ENCODE assay signal across 8 cellular contexts in genomic region chr2:127355407-127356008, GRCh38. TPM values are rescaled to one million over a fixed set of nuclear protein-coding genes. Genes with fewer than 3 reads are reported as not detected.
DNase-seq lines count a peak whose midpoint lies in the region; ATAC-seq and TF ChIP-seq lines count a peak whose summit lies in the region.

No MANE protein-coding gene starts in this region.

- peaks cover 0 to 3% (median 0%) of the 10 kb centered on the region in 7 donors for H3K9me3 Mint-ChIP-seq in naive B cell

- H3K27me3 Mint-ChIP-seq in naive B cell = no peaks in the 10 kb centered on the region

- DNase-seq in NCI-H146 (lab: John Stamatoyannopoulos, UW) = peak; percentile 4
- no peak for DNase-seq in NCI-H146 treated with DMSO at 0.1 percent for 48 hours (lab: John Stamatoyannopoulos, UW; ENCODE audit: unreplicated experiment)
- peak in 1 of 4 donors; percentile 16 for DNase-seq in body of pancreas
- peak; percentile 33 for DNase-seq in naive B cell
- no peak for DNase-seq in NOMO-1 (lab: John Stamatoyannopoulos, UW; ENCODE audit: unreplicated experiment in 2 of 2)

- intact Hi-C loops in body of pancreas (cut with DNase I) = no loop called here

- H3K9me3 ChIP-seq in body of pancreas = peaks cover 0 to 4% (median 0%) of the 10 kb centered on the region in 3 donors

- no peak for TF ChIP-seq POLR2A in body of pancreas (IDR thresholded peaks at IDR 0.05)

- peaks cover 12% of the 10 kb centered on the region for H3K4me1 ChIP-seq in body of pancreas

- no peak overlapping the region for H3K4me3 ChIP-seq in body of pancreas

- no peak overlapping the region for H3K4me3 Mint-ChIP-seq in naive B cell

- no peaks in the 10 kb centered on the region for H3K36me3 ChIP-seq in body of pancreas (replicated peaks in 1 of 2; ENCODE audit: insufficient read depth in 1 of 2, low read depth in 2 of 2)

- H3K4me1 Mint-ChIP-seq in naive B cell = peaks cover 52 to 81% (median 72%) of the 10 kb centered on the region in 3 donors

- H3K27ac Mint-ChIP-seq in naive B cell = peak overlapping the region in 1 of 6 donors; percentile 42

- H3K27ac ChIP-seq in body of pancreas = no peak overlapping the region

- TF ChIP-seq CTCF in LNCAP (IDR thresholded peaks at IDR 0.05) (peak; percentile 44; the same call in 1 of the 2 replicates), body of pancreas (IDR thresholded peaks at IDR 0.05) (peak in 6 of 7 experiments; percentile 37 to 53 (median 48))

- WGBS in body of pancreas, 2 donors = 73 to 75% methylated on average over 4 of the region's 4 CpGs

- H3K27me3 ChIP-seq in body of pancreas = no peaks in the 10 kb centered on the region

- peaks cover 0 to 4% of the 10 kb centered on the region in 2 donors for H3K36me3 Mint-ChIP-seq in naive B cell

- ATAC-seq in body of pancreas (peak; percentile 33), naive B cell (ENCODE audit: low read depth in 2 of 2) (peak; percentile 68 to 80), HG03378 (IDR thresholded peaks at IDR 0.05; ENCODE audit: unreplicated experiment) (no peak), GM21515 (IDR thresholded peaks at IDR 0.05; ENCODE audit: unreplicated experiment) (no peak)

RNA-seq across cellular contexts. Expression of gene MAP3K2, which starts 32.3 kb away (rescaled TPM):
- 10 to 100 TPM; 27.8 to 35.3 TPM for total RNA-seq in body of pancreas
- 100 to 1,000 TPM in 1 of 6 donors, 10 to 100 TPM in 5; 67.2 to 101 (median 73.2) TPM for polyA plus RNA-seq in naive B cell (ENCODE audit: low read depth in 6 of 6)

Comparison
In these comparisons a context has a peak if more than half of its experiments do, and no peak if none do; other contexts are left out.
1. DNase-seq: peak in NCI-H146 (single experiment) and naive B cell (single experiment); none in NCI-H146 treated with DMSO at 0.1 percent for 48 hours (single experiment) and NOMO-1 (0 of 2).
2. ATAC-seq: peak in body of pancreas (single experiment) and naive B cell (2 of 2); none in HG03378 (single experiment) and GM21515 (single experiment).